Comparison of ENCODE assay signal across 8 cellular contexts in genomic region chr12:6333566-6333965, GRCh38. TPM values are rescaled to one million over a fixed set of nuclear protein-coding genes. Genes with fewer than 3 reads are reported as not detected.
DNase-seq lines count a peak whose midpoint lies in the region; ATAC-seq and TF ChIP-seq lines count a peak whose summit lies in the region.

No MANE protein-coding gene starts in this region.

- peaks cover 45% of the 10 kb centered on the region for H3K36me3 ChIP-seq in GM23248 (ENCODE audit: low read depth)

- H3K27ac ChIP-seq in GM23248: peak overlapping the region; percentile 100

- peak overlapping the region; percentile 99 for H3K9ac ChIP-seq in GM23248

- in situ Hi-C loops in GM23248 (cut with MboI): no loop called here

- H4K20me1 ChIP-seq in GM23248 (ENCODE audit: insufficient read depth): 0 out of 2 replicates have a peak, but pooled peaks cover 3% of the 10 kb centered on the region

- no peaks in the 10 kb centered on the region for H3K9me3 ChIP-seq in GM23248 (ENCODE audit: low read depth)

- peak overlapping the region; percentile 99 for H3K4me2 ChIP-seq in GM23248 (ENCODE audit: unreplicated experiment)

- H3K4me3 ChIP-seq in GM23248 (peak overlapping the region; percentile 98; the same call in 1 of the 2 replicates), WI38 (ENCODE audit: low read depth, low read length) (peak overlapping the region; percentile 6; the same call in 1 of the 2 replicates), fibroblast of villous mesenchyme (ENCODE audit: low read depth, low read length) (no peak overlapping the region)

- H2AFZ ChIP-seq in GM23248: no peak overlapping the region

- no peaks in the 10 kb centered on the region for H3K9me2 ChIP-seq in GM23248 (ENCODE audit: insufficient read depth)

- TF ChIP-seq CTCF in WI38 (IDR thresholded peaks at IDR 0.05; ENCODE audit: low read depth, low read length) (no peak), fibroblast of villous mesenchyme (IDR thresholded peaks at IDR 0.05; ENCODE audit: insufficient read depth, low read depth, low read length) (no peak)

- H3K79me2 ChIP-seq in GM23248 (ENCODE audit: insufficient read depth): peaks cover 80% of the 10 kb centered on the region

- H3K27me3 ChIP-seq in GM23248 (replicated peaks; ENCODE audit: insufficient read depth): no peaks in the 10 kb centered on the region

- peaks cover 76% of the 10 kb centered on the region for H3F3A ChIP-seq in GM23248 (ENCODE audit: insufficient read depth)

- ATAC-seq in HG03175 (IDR thresholded peaks at IDR 0.05; ENCODE audit: unreplicated experiment) (no peak), HG02970 (IDR thresholded peaks at IDR 0.05; ENCODE audit: low FRiP score, unreplicated experiment) (no peak)

- WGBS in GM23248 (ENCODE audit: low coverage in 1 of 2, low lambda C conversion rate in 2 of 2, missing lambda C conversion rate in 2 of 2), 2 experiments: 3 to 7% methylated on average over 9 of the region's 9 CpGs

- H3K4me1 ChIP-seq in GM23248 (ENCODE audit: insufficient read depth): peaks cover 65% of the 10 kb centered on the region

- DNase-seq in GM23248 (peak; percentile 95), fibroblast of villous mesenchyme (ENCODE audit: low read depth) (peak; percentile 51), hippocampal formation (lab: John Stamatoyannopoulos, UW) (no peak)
- DNase-seq in stimulated activated CD8-positive, alpha-beta memory T cell treated with anti-CD3 and anti-CD28 coated beads, Interleukin-7, amount 100 ng/mL, for 4 hours (ENCODE audit: low read depth in 2 of 2): peak; percentile 17 to 33
- DNase-seq in stimulated activated CD4-positive, alpha-beta T cell treated with anti-CD3 and anti-CD28 coated beads, Interleukin-15, amount 100 ng/mL, for 24 hours: no peak

RNA-seq across cellular contexts. Expression of gene TNFRSF1A, which starts 8.3 kb away (rescaled TPM):
- 247 and 343 TPM in 2 replicates for total RNA-seq in GM23248 (2014; rRNA removed; shearing (Covaris generic))
- polyA plus RNA-seq in GM23248 (2016; fragmentation: Nextera tagmentation; extraction: Ambion mirVana): 183 and 197 TPM in 2 replicates
- 125 and 174 TPM in 2 replicates for total RNA-seq in fibroblast of villous mesenchyme

RNA-seq across cellular contexts. Expression of gene PLEKHG6, which starts 23.1 kb away (rescaled TPM):
- total RNA-seq in GM23248 (2014; rRNA removed; shearing (Covaris generic)): not detected in 2 replicates
- polyA plus RNA-seq in GM23248 (2016; fragmentation: Nextera tagmentation; extraction: Ambion mirVana): 0.30 TPM in 1 of 2 replicates, not detected in the other
- total RNA-seq in fibroblast of villous mesenchyme: under 0.01 TPM in 1 of 2 replicates, not detected in the other

RNA-seq across cellular contexts. Expression of gene SCNN1A, which starts 41.8 kb away (rescaled TPM):
- 0.76 TPM in 1 of 2 replicates, not detected in the other for total RNA-seq in GM23248 (2014; rRNA removed; shearing (Covaris generic))
- polyA plus RNA-seq in GM23248 (2016; fragmentation: Nextera tagmentation; extraction: Ambion mirVana): 0.25 and 0.59 TPM in 2 replicates
- under 0.01 and 0.32 TPM in 2 replicates for total RNA-seq in fibroblast of villous mesenchyme

RNA-seq across cellular contexts. Expression of gene LTBR, which starts 50.4 kb away (rescaled TPM):
- 147 TPM in 2 replicates for total RNA-seq in GM23248 (2014; rRNA removed; shearing (Covaris generic))
- 113 and 117 TPM in 2 replicates for polyA plus RNA-seq in GM23248 (2016; fragmentation: Nextera tagmentation; extraction: Ambion mirVana)
- 61.3 and 69.6 TPM in 2 replicates for total RNA-seq in fibroblast of villous mesenchyme

Comparison
In these comparisons a context has a peak if more than half of its experiments do, and no peak if none do; other contexts are left out.
1. DNase-seq: peak in GM23248 (single experiment), fibroblast of villous mesenchyme (single experiment) and stimulated activated CD8-positive, alpha-beta memory T cell treated with anti-CD3 and anti-CD28 coated beads, Interleukin-7, amount 100 ng/mL, for 4 hours (2 of 2); none in stimulated activated CD4-positive, alpha-beta T cell treated with anti-CD3 and anti-CD28 coated beads, Interleukin-15, amount 100 ng/mL, for 24 hours (single experiment) and hippocampal formation (0 of 2).